Comparison of ENCODE assay signal across 9 cellular contexts in genomic region chr12:119179335-119180021, GRCh38. TPM values are rescaled to one million over a fixed set of nuclear protein-coding genes. Genes with fewer than 3 reads are reported as not detected.
A peak's percentile ranks its signal among the peaks of the same experiment; 100 is the strongest.
DNase-seq lines count a peak whose midpoint lies in the region; ATAC-seq and TF ChIP-seq lines count a peak whose summit lies in the region.
"Had no signal": no experiment of that assay in that cellular context is flagged by ENCODE, and none has a peak within 500 bp of the region (broad histone marks: within the 10 kb centered on the region; RNA-seq: fewer than 3 reads in every experiment).

No MANE protein-coding gene starts in this region.

- dilution Hi-C loops in mammary epithelial cell (cut with HindIII; ENCODE audit: low sequenced_read_pairs): no loop called here

- H2BK15ac ChIP-seq in mesenchymal stem cell (ENCODE audit: low read depth, poor library complexity, severe bottlenecking): peak overlapping the region; percentile 60

- peak overlapping the region; percentile 69 for H4K8ac ChIP-seq in mesenchymal stem cell (ENCODE audit: low read length)

- peak overlapping the region; percentile 82 for H2BK5ac ChIP-seq in mesenchymal stem cell (ENCODE audit: low read depth, low read length, poor library complexity, severe bottlenecking)

- POLR2A ChIA-PET in MCF 10A (lab: Yijun Ruan, JAX): no interaction called here

- peak overlapping the region; percentile 20 to 76 for H3K23ac ChIP-seq in mesenchymal stem cell (ENCODE audit: low read length in 2 of 2)

- H2BK120ac ChIP-seq in mesenchymal stem cell (ENCODE audit: low read depth, low read length): peak overlapping the region; percentile 94

- H3K4me1 Mint-ChIP-seq in MCF 10A (ENCODE audit: insufficient read depth, unreplicated experiment) (peaks cover 19% of the 10 kb centered on the region), endodermal cell (peaks cover 39% of the 10 kb centered on the region)

- in situ Hi-C loops in mammary epithelial cell (cut with MboI; ENCODE audit: low sequenced_read_pairs in 2 of 2): no loop called here

- H2AFZ ChIP-seq in mammary epithelial cell (ENCODE audit: low read depth, low read length) (no peak overlapping the region), mesenchymal stem cell (ENCODE audit: low read depth, low read length) (no peak overlapping the region)

- H3K4me2 ChIP-seq in mammary epithelial cell (ENCODE audit: insufficient read depth, low read depth, low read length) (no peak overlapping the region), mesenchymal stem cell (ENCODE audit: low read length, poor library complexity, severe bottlenecking) (peak overlapping the region; percentile 93)

- ATAC-seq in aorta (ENCODE audit: low FRiP score): peak; percentile 8

- H3K27me3 Mint-ChIP-seq in MCF 10A (ENCODE audit: insufficient read depth, unreplicated experiment) (no peaks in the 10 kb centered on the region), endodermal cell (ENCODE audit: insufficient read depth) (peaks cover 32% of the 10 kb centered on the region)

- CTCF ChIA-PET in MCF 10A (lab: Yijun Ruan, JAX): interaction anchor here (0.5 to 1.1 kb wide), 3 partner anchors 245 to 488 kb away, joined by 3 read pairs; partner anchors contain the start of gene PRKAB1
- CTCF ChIA-PET in mammary epithelial cell (lab: Charles Lee; ENCODE audit: low non-redundant PET): no interaction called here

- H3K27ac ChIP-seq in mammary epithelial cell (ENCODE audit: insufficient read depth, low read depth, low read length) (no peak overlapping the region), endodermal cell (ENCODE audit: low read depth, low read length) (peak overlapping the region; percentile 54), mesenchymal stem cell (ENCODE audit: low read length, poor library complexity, severe bottlenecking) (peak overlapping the region; percentile 90), aorta (ENCODE audit: low read depth in 1 of 2, low read length in 2 of 2) (peak overlapping the region; percentile 84 to 95)
- H3K27ac ChIP-seq: BLaER1 treated with 17β-estradiol and CSF1 and Interleukin-3, amounts not matched to agents 10 nM and 100 nM had no signal

- no peaks in the 10 kb centered on the region for H4K20me1 ChIP-seq in mammary epithelial cell (ENCODE audit: insufficient read depth, low read length)

- intact Hi-C loops in MCF 10A (cut with micrococcal nuclease): loop anchor here (10.0 kb wide), 1 partner anchor 45 kb away; no protein-coding TSS in a partner anchor
- intact Hi-C loops in mammary epithelial cell (cut with micrococcal nuclease): no loop called here
- intact Hi-C loops in aorta (cut with DNase I): loop anchor here (2.0 to 10.0 kb wide), 7 partner anchors 23 to 802 kb away; partner anchors contain the start of gene SUDS3 (in 1 of the 2)

- 13% methylated on average over 15 of the region's 18 CpGs for WGBS in mammary epithelial cell (ENCODE audit: low coverage, missing lambda C conversion rate)
- whole genome bisulfite sequencing in endodermal cell (ENCODE audit: insufficient coverage in 1 of 2, insufficient read length in 1 of 2), 2 experiments: 50 to 56% methylated on average over 6 to 18 of the region's 18 CpGs
- 54% methylated on average over 16 of the region's 18 CpGs for WGBS in mesenchymal stem cell
- WGBS in aorta, 2 donors: 2 to 4% methylated on average over 18 of the region's 18 CpGs

- DNase-seq in MCF 10A (ENCODE audit: unreplicated experiment) (peak; percentile 12), mammary epithelial cell (no peak), endodermal cell (peak; percentile 94), mesenchymal stem cell (peak; percentile 86), aorta (peak; percentile 59 to 79), epidermal melanocyte (ENCODE audit: insufficient read length, low spot score) (no peak), NCI-H1092 (lab: John Stamatoyannopoulos, UW) (no peak), NCI-H2029 treated with DMSO at 0.1 percent for 48 hours (lab: John Stamatoyannopoulos, UW) (no peak)

- H3K36me3 Mint-ChIP-seq in MCF 10A (ENCODE audit: insufficient read depth, unreplicated experiment) (no peaks in the 10 kb centered on the region), endodermal cell (ENCODE audit: low read depth) (no peaks in the 10 kb centered on the region)

- H3K9me3 ChIP-seq in mammary epithelial cell (replicated peaks; ENCODE audit: insufficient read depth, low read length) (peaks cover 7% of the 10 kb centered on the region), endodermal cell (ENCODE audit: control insufficient read depth, low read length) (no peaks in the 10 kb centered on the region), mesenchymal stem cell (ENCODE audit: control insufficient read depth, low read length) (no peaks in the 10 kb centered on the region), aorta (ENCODE audit: control insufficient read depth, low read length) (no peaks in the 10 kb centered on the region)
- H3K9me3 ChIP-seq: BLaER1 treated with 17β-estradiol and CSF1 and Interleukin-3, amounts not matched to agents 10 nM and 100 nM had no signal

- H3K4me1 ChIP-seq in mammary epithelial cell (ENCODE audit: insufficient read depth, low read length) (no peaks in the 10 kb centered on the region), endodermal cell (ENCODE audit: control insufficient read depth, insufficient read depth, low read length) (peaks cover 25% of the 10 kb centered on the region), mesenchymal stem cell (ENCODE audit: control insufficient read depth, insufficient read depth, low read depth, low read length) (peaks cover 32% of the 10 kb centered on the region), aorta (ENCODE audit: control insufficient read depth in 1 of 2, insufficient read depth in 2 of 2, low read length in 2 of 2) (no peaks in the 10 kb centered on the region)

- no TSS peak for BruUV-seq in MCF 10A (replicated peaks; lab: Mats Ljungman, UMichigan)
- BruUV-seq in mammary epithelial cell (replicated peaks; lab: Mats Ljungman, UMichigan): no TSS peak

- H2BK12ac ChIP-seq in mesenchymal stem cell (ENCODE audit: low read length in 2 of 2): peak overlapping the region; percentile 85 to 97

- H3K4me3 Mint-ChIP-seq in MCF 10A (ENCODE audit: unreplicated experiment) (peak overlapping the region; percentile 26), endodermal cell (peak overlapping the region; percentile 55)

- no peaks in the 10 kb centered on the region for H3K9me3 Mint-ChIP-seq in MCF 10A (ENCODE audit: unreplicated experiment)
- no peaks in the 10 kb centered on the region for H3K9me3 Mint-ChIP-seq in endodermal cell

- H3K36me3 ChIP-seq in mammary epithelial cell (ENCODE audit: insufficient read depth, low read length): no peaks in the 10 kb centered on the region
- H3K36me3 ChIP-seq in endodermal cell (ENCODE audit: control insufficient read depth, insufficient read depth, low read length): no peaks in the 10 kb centered on the region
- peaks cover 3 to 4% of the 10 kb centered on the region in 2 experiments for H3K36me3 ChIP-seq in mesenchymal stem cell (ENCODE audit: control insufficient read depth in 1 of 2, insufficient read depth in 2 of 2, low read depth in 1 of 2, low read length in 2 of 2)
- no peaks in the 10 kb centered on the region for H3K36me3 ChIP-seq in aorta (ENCODE audit: control insufficient read depth in 1 of 2, insufficient read depth in 2 of 2, low read length in 1 of 2)
- H3K36me3 ChIP-seq: BLaER1 treated with 17β-estradiol and CSF1 and Interleukin-3, amounts not matched to agents 10 nM and 100 nM had no signal

- peak overlapping the region; percentile 86 for H4K91ac ChIP-seq in mesenchymal stem cell (ENCODE audit: low read length)

- H3K9ac ChIP-seq in mammary epithelial cell (ENCODE audit: insufficient read depth, low read length) (no peak overlapping the region), endodermal cell (ENCODE audit: extremely low read depth, low read length, poor library complexity, severe bottlenecking) (peak overlapping the region; percentile 84), mesenchymal stem cell (ENCODE audit: low read length) (peak overlapping the region; percentile 95)
- H3K9ac ChIP-seq: BLaER1 treated with 17β-estradiol and CSF1 and Interleukin-3, amounts not matched to agents 10 nM and 100 nM had no signal

- H3K27ac Mint-ChIP-seq in MCF 10A (ENCODE audit: low read depth, unreplicated experiment): peak overlapping the region; percentile 27
- peak overlapping the region; percentile 97 for H3K27ac Mint-ChIP-seq in endodermal cell

- peaks cover 9% of the 10 kb centered on the region for H3K79me1 ChIP-seq in mesenchymal stem cell (replicated peaks; ENCODE audit: low read length, poor library complexity, severe bottlenecking)

- H3K4me3 ChIP-seq in mammary epithelial cell (replicated peaks in 1 of 3; ENCODE audit: insufficient read depth in 1 of 3, low read depth in 2 of 3, low read length in 3 of 3) (no peak overlapping the region), endodermal cell (ENCODE audit: low read length) (peak overlapping the region; percentile 73), mesenchymal stem cell (ENCODE audit: insufficient read depth in 1 of 2, low read depth in 1 of 2, low read length in 2 of 2) (peak overlapping the region; percentile 50 to 88), aorta (ENCODE audit: low read length in 2 of 2) (peak overlapping the region; percentile 87 to 95)
- H3K4me3 ChIP-seq: BLaER1 treated with 17β-estradiol and CSF1 and Interleukin-3, amounts not matched to agents 10 nM and 100 nM had no signal

- H2AK5ac ChIP-seq in mesenchymal stem cell (ENCODE audit: low read length, severe bottlenecking): peak overlapping the region; percentile 92

- no peaks in the 10 kb centered on the region for H3K27me3 ChIP-seq in mammary epithelial cell (ENCODE audit: insufficient read depth, low read length)
- peaks cover 8% of the 10 kb centered on the region for H3K27me3 ChIP-seq in endodermal cell (ENCODE audit: control insufficient read depth, insufficient read depth, low read length, poor library complexity, severe bottlenecking)
- H3K27me3 ChIP-seq in mesenchymal stem cell (ENCODE audit: control insufficient read depth in 1 of 2, insufficient read depth in 1 of 2, low read length in 2 of 2): no peaks in the 10 kb centered on the region
- H3K27me3 ChIP-seq in aorta (ENCODE audit: control insufficient read depth in 1 of 2, insufficient read depth in 2 of 2, low read length in 1 of 2): no peaks in the 10 kb centered on the region

- H3K18ac ChIP-seq in mesenchymal stem cell (ENCODE audit: low read depth in 1 of 2, low read length in 2 of 2): peak overlapping the region; percentile 94 to 97

- H3K4ac ChIP-seq in mesenchymal stem cell (ENCODE audit: low read depth in 1 of 2, low read length in 2 of 2): peak overlapping the region; percentile 69 to 86

- H3K14ac ChIP-seq in mesenchymal stem cell (ENCODE audit: low read length in 2 of 2): peak overlapping the region in 1 of 2 experiments; percentile 88

- TF ChIP-seq CTCF in MCF 10A (IDR thresholded peaks at IDR 0.05; ENCODE audit: unreplicated experiment): no peak
- no peak for TF ChIP-seq CTCF in mammary epithelial cell (conservative IDR thresholded peaks at IDR 0.05 in 1 of 2, IDR thresholded peaks at IDR 0.05 in 1 of 2; ENCODE audit: extremely low read depth in 1 of 2, insufficient read depth in 1 of 2, low read depth in 1 of 2, low read length in 2 of 2)
- no peak for TF ChIP-seq CTCF in endodermal cell (conservative IDR thresholded peaks at IDR 0.05)

- no peaks in the 10 kb centered on the region for H3K79me2 ChIP-seq in mammary epithelial cell (ENCODE audit: insufficient read depth, low read length)

RNA-seq across cellular contexts. Expression of gene HSPB8, which starts 0.7 kb away (rescaled TPM):
- total RNA-seq in MCF 10A (2022) (0.23 and 0.27 TPM in 2 replicates), mammary epithelial cell (1 to 10 TPM in 1 of 2 donors, not detected in 1; 4.5 TPM), endodermal cell (10 to 100 TPM in 1 of 2 donors, 1 to 10 TPM in 1; 9.7 to 10.4 TPM), aorta (100 to 1,000 TPM in 1 of 2 donors, 10 to 100 TPM in 1; 88.4 to 381 TPM)
- polyA plus RNA-seq in mammary epithelial cell (not detected), aorta (10 to 100 TPM; 49.0 to 99.4 TPM)
- polyA minus RNA-seq in mammary epithelial cell: not detected
- 5.5 TPM for polyA plus RNA-seq in endodermal cell (2013, experiment 1 of 2)
- 7.6 TPM for polyA plus RNA-seq in endodermal cell (2013, experiment 2 of 2)
- polyA plus RNA-seq in mesenchymal stem cell (2013, experiment 1 of 2): 32.2 TPM
- polyA plus RNA-seq in mesenchymal stem cell (2013, experiment 2 of 2): 32.7 TPM

Comparison
In these comparisons a context has a peak if more than half of its experiments do, and no peak if none do; other contexts are left out.
1. DNase-seq: peak in MCF 10A (single experiment), endodermal cell (single experiment), mesenchymal stem cell (single experiment) and aorta (2 of 2); none in mammary epithelial cell (single experiment), epidermal melanocyte (single experiment), NCI-H1092 (single experiment) and NCI-H2029 treated with DMSO at 0.1 percent for 48 hours (single experiment).
2. H3K4me3 ChIP-seq: peak in endodermal cell (single experiment), mesenchymal stem cell (2 of 2) and aorta (2 of 2); none in mammary epithelial cell (0 of 3).
3. RNA of gene HSPB8, which starts 0.7 kb away (total RNA-seq): 88.4 to 381 TPM in aorta; 9.7 to 10.4 TPM in endodermal cell, 4.5 TPM in mammary epithelial cell and 0.23 to 0.27 TPM in MCF 10A; every median in the first group is over 4 times any median in the second.